ENCODE assay signal across 10 cellular contexts in genomic region chr17:66717680-66718079, GRCh38.
DNase-seq lines count a peak whose midpoint lies in the region; ATAC-seq, FAIRE-seq and TF ChIP-seq lines count a peak whose summit lies in the region.
"Had no signal": no experiment of that assay in that cellular context is flagged by ENCODE, and none has a peak within 500 bp of the region (broad histone marks: within the 10 kb centered on the region; RNA-seq: fewer than 3 reads in every experiment).

No MANE protein-coding gene starts in this region.

- no peaks in the 10 kb centered on the region for H3K27me3 ChIP-seq in astrocyte (ENCODE audit: insufficient read depth, low read length)
- H3K27me3 ChIP-seq: gastroesophageal sphincter had no signal

- no peak overlapping the region for H3K4me2 ChIP-seq in astrocyte (ENCODE audit: low read length)

- H3K9ac ChIP-seq in astrocyte (ENCODE audit: low read length): no peak overlapping the region

- H3K4me1 Mint-ChIP-seq in astrocyte (ENCODE audit: low read depth, unreplicated experiment): peaks cover 15% of the 10 kb centered on the region

- no peaks in the 10 kb centered on the region for H3K79me2 ChIP-seq in astrocyte (ENCODE audit: insufficient read depth, low read length)

- no peaks in the 10 kb centered on the region for H3K36me3 Mint-ChIP-seq in astrocyte (ENCODE audit: low read depth, unreplicated experiment)

- no peak for TF ChIP-seq CTCF in astrocyte (IDR thresholded peaks at IDR 0.05; ENCODE audit: insufficient read depth, low read depth, low read length)

- H4K20me1 ChIP-seq in astrocyte (ENCODE audit: insufficient read depth, low read length): peaks cover 24% of the 10 kb centered on the region

- H3K9me3 Mint-ChIP-seq in astrocyte (ENCODE audit: unreplicated experiment): no peaks in the 10 kb centered on the region
- H3K9me3 Mint-ChIP-seq: activated T-helper 1 cell treated with anti-CD3 and anti-CD28 coated beads, Interleukin-12 subunit alpha, Interleukin-12 subunit beta, Interleukin-2, Interleukin-4 antibody, amounts not matched to agents 30 ng/mL and 10 ng/mL and 1 ng/mL, durations not matched to agents 14 hours and 24 hours and 36 hours had no signal

- H2AFZ ChIP-seq in astrocyte (ENCODE audit: low read depth, low read length): no peak overlapping the region

- no peaks in the 10 kb centered on the region for H3K9me3 ChIP-seq in astrocyte (ENCODE audit: insufficient read depth, low read depth, low read length)
- H3K9me3 ChIP-seq: gastroesophageal sphincter had no signal

- no peak overlapping the region for H3K4me3 Mint-ChIP-seq in astrocyte (ENCODE audit: unreplicated experiment)
- H3K4me3 Mint-ChIP-seq: activated T-helper 1 cell treated with anti-CD3 and anti-CD28 coated beads, Interleukin-12 subunit alpha, Interleukin-12 subunit beta, Interleukin-2, Interleukin-4 antibody, amounts not matched to agents 30 ng/mL and 10 ng/mL and 1 ng/mL, durations not matched to agents 14 hours and 24 hours and 36 hours had no signal

- H3K27ac Mint-ChIP-seq in astrocyte (ENCODE audit: unreplicated experiment): no peak overlapping the region

- FAIRE-seq in astrocyte (lab: Jason Lieb, UNC): no peak

- no peak overlapping the region for H3K27ac ChIP-seq in astrocyte (ENCODE audit: low read depth, low read length)
- H3K27ac ChIP-seq: gastroesophageal sphincter had no signal

- DNase-seq in A172 (ENCODE audit: low spot score): peak; percentile 18
- peak; percentile 26 for DNase-seq in astrocyte (ENCODE audit: low read depth)
- DNase-seq in LoVo (ENCODE audit: low spot score): no peak
- DNase-seq in NCI-H226: no peak
- no peak for DNase-seq in NCI-H1436 treated with DMSO at 0.1 percent for 48 hours (lab: John Stamatoyannopoulos, UW)
- no peak for DNase-seq in NCI-H446 (lab: John Stamatoyannopoulos, UW)

- no peaks in the 10 kb centered on the region for H3K27me3 Mint-ChIP-seq in astrocyte (ENCODE audit: low read depth, unreplicated experiment)

- no peak overlapping the region for H3K4me3 ChIP-seq in astrocyte (ENCODE audit: insufficient read depth, low read depth, low read length)
- H3K4me3 ChIP-seq: gastroesophageal sphincter had no signal

- no peaks in the 10 kb centered on the region for H3K36me3 ChIP-seq in astrocyte (ENCODE audit: insufficient read depth, low read length)
- H3K36me3 ChIP-seq: gastroesophageal sphincter had no signal

- ATAC-seq in GM19035 (IDR thresholded peaks at IDR 0.05; ENCODE audit: unreplicated experiment): peak; percentile 56
- ATAC-seq in HG03095 (IDR thresholded peaks at IDR 0.05; ENCODE audit: unreplicated experiment): peak; percentile 52
- ATAC-seq: gastroesophageal sphincter had no signal

- no peaks in the 10 kb centered on the region for H3K4me1 ChIP-seq in astrocyte (ENCODE audit: insufficient read depth, low read length)

Comparison
In these comparisons a context has a peak if more than half of its experiments do, and no peak if none do; other contexts are left out.
1. DNase-seq: peak in A172 (single experiment) and astrocyte (single experiment); none in LoVo (single experiment), NCI-H226 (single experiment), NCI-H1436 treated with DMSO at 0.1 percent for 48 hours (single experiment) and NCI-H446 (0 of 2).